8 cellular contexts compared by ENCODE assay signal in the genomic region with DNA sequence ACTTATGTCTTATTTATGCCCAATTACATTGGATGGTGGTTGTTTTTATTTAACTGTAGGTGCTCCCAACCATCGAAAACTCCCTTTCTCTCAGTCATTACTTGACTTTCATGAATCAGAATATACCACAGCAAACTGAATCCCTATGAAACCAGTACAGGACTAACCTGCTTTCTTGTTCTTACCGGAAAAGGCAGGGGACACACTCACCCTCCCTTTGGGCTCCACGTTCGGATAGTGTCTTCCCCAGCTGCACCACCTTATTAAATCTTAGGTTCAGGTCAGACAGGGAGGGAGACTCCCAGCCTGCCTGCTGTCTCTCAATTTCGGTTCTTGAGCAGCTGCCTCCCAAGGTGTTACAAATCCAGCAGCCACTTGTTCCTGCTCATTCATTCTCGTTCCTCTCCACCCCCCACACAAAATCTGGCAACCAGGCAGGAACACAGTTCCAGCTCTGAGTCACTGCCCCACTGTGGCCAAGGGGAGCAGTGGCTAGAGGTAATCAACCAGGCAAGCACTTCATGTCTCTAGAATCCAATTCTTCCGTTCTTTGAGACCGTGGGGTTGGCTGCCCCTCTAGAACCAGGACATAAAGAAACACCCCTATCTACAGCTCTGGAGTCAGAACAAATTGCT.
DNase-seq lines count a peak whose midpoint lies in the region; ATAC-seq and TF ChIP-seq lines count a peak whose summit lies in the region.

No MANE protein-coding gene starts in this region.

- H3K27me3 Mint-ChIP-seq in stimulated activated naive CD8-positive, alpha-beta T cell treated with anti-CD3 and anti-CD28 coated beads, Interleukin-15, amount 100 ng/mL, for 72 hours: peaks cover 45% of the 10 kb centered on the region
- peaks cover 0 to 17% (median 6%) of the 10 kb centered on the region in 5 donors for H3K27me3 Mint-ChIP-seq in naive thymus-derived CD4-positive, alpha-beta T cell

- no peak for DNase-seq in stimulated activated naive CD8-positive, alpha-beta T cell treated with anti-CD3 and anti-CD28 coated beads, Interleukin-15, Interleukin-2, amounts not matched to agents 100 U/mL and 50 U/mL, for 24 hours
- no peak for DNase-seq in stimulated activated naive CD8-positive, alpha-beta T cell treated with anti-CD3 and anti-CD28 coated beads, Interleukin-15, amount 100 ng/mL, for 72 hours
- DNase-seq in SK-MEL-5 (ENCODE audit: low read depth, low spot score): peak; percentile 72
- peak; percentile 64 for DNase-seq in right atrium auricular region (ENCODE audit: low spot score)
- no peak for DNase-seq in thoracic aorta (ENCODE audit: low spot score)
- DNase-seq in naive thymus-derived CD4-positive, alpha-beta T cell: no peak
- DNase-seq in CD1c-positive myeloid dendritic cell (ENCODE audit: extremely low spot score): no peak

- H3K9me3 Mint-ChIP-seq in stimulated activated naive CD8-positive, alpha-beta T cell treated with anti-CD3 and anti-CD28 coated beads, Interleukin-15, amount 100 ng/mL, for 72 hours: no peaks in the 10 kb centered on the region
- peaks cover 0 to 1% (median 0%) of the 10 kb centered on the region in 11 donors for H3K9me3 Mint-ChIP-seq in naive thymus-derived CD4-positive, alpha-beta T cell

- CTCF ChIA-PET in naive thymus-derived CD4-positive, alpha-beta T cell (lab: Charles Lee): no interaction called here

- TF ChIP-seq CTCF in right atrium auricular region (IDR thresholded peaks at IDR 0.05): peak in 1 of 2 donors; percentile 66
- peak; percentile 33 for TF ChIP-seq CTCF in thoracic aorta (IDR thresholded peaks at IDR 0.05)

- H3K36me3 Mint-ChIP-seq in naive thymus-derived CD4-positive, alpha-beta T cell: no peaks in the 10 kb centered on the region

- H3K4me3 Mint-ChIP-seq in stimulated activated naive CD8-positive, alpha-beta T cell treated with anti-CD3 and anti-CD28 coated beads, Interleukin-15, amount 100 ng/mL, for 72 hours: no peak overlapping the region
- H3K4me3 Mint-ChIP-seq in naive thymus-derived CD4-positive, alpha-beta T cell: no peak overlapping the region

- peaks cover 11% of the 10 kb centered on the region for H3K4me1 Mint-ChIP-seq in stimulated activated naive CD8-positive, alpha-beta T cell treated with anti-CD3 and anti-CD28 coated beads, Interleukin-15, amount 100 ng/mL, for 72 hours
- peaks cover 0 to 3% (median 0%) of the 10 kb centered on the region in 7 donors for H3K4me1 Mint-ChIP-seq in naive thymus-derived CD4-positive, alpha-beta T cell

- H3K4me3 ChIP-seq in right atrium auricular region (peak overlapping the region in 1 of 2 donors; percentile 19), thoracic aorta (no peak overlapping the region)
- H3K4me3 ChIP-seq in naive thymus-derived CD4-positive, alpha-beta T cell (ENCODE audit: low read length): no peak overlapping the region

- no peaks in the 10 kb centered on the region for H3K9me3 ChIP-seq in right atrium auricular region
- H3K9me3 ChIP-seq in thoracic aorta: no peaks in the 10 kb centered on the region
- no peaks in the 10 kb centered on the region for H3K9me3 ChIP-seq in naive thymus-derived CD4-positive, alpha-beta T cell (ENCODE audit: control insufficient read depth in 2 of 3, low read length in 3 of 3)

- peak; percentile 14 for ATAC-seq in stimulated activated naive CD8-positive, alpha-beta T cell treated with anti-CD3 and anti-CD28 coated beads, Interleukin-15, Interleukin-2, amounts not matched to agents 100 U/mL and 50 U/mL, for 24 hours
- no peak for ATAC-seq in stimulated activated naive CD8-positive, alpha-beta T cell treated with anti-CD3 and anti-CD28 coated beads, Interleukin-15, amount 100 ng/mL, for 72 hours
- ATAC-seq in thoracic aorta (ENCODE audit: insufficient number of reproducible peaks, low FRiP score, low read depth) (peak; percentile 17), HG03175 (IDR thresholded peaks at IDR 0.05; ENCODE audit: unreplicated experiment) (no peak)
- no peak for ATAC-seq in naive thymus-derived CD4-positive, alpha-beta T cell

- POLR2A ChIA-PET in naive thymus-derived CD4-positive, alpha-beta T cell (lab: Charles Lee): no interaction called here

- peak overlapping the region in 1 of 2 donors; percentile 14 for H3K27ac Mint-ChIP-seq in stimulated activated naive CD8-positive, alpha-beta T cell treated with anti-CD3 and anti-CD28 coated beads, Interleukin-15, amount 100 ng/mL, for 72 hours
- no peak overlapping the region for H3K27ac Mint-ChIP-seq in naive thymus-derived CD4-positive, alpha-beta T cell

- H3K27ac ChIP-seq in right atrium auricular region (peak overlapping the region; percentile 20 to 58), thoracic aorta (no peak overlapping the region)
- no peak overlapping the region for H3K27ac ChIP-seq in naive thymus-derived CD4-positive, alpha-beta T cell (ENCODE audit: low read depth, low read length)

- no peaks in the 10 kb centered on the region for H3K27me3 ChIP-seq in right atrium auricular region
- H3K27me3 ChIP-seq in thoracic aorta (replicated peaks; ENCODE audit: insufficient read depth): no peaks in the 10 kb centered on the region
- H3K27me3 ChIP-seq in naive thymus-derived CD4-positive, alpha-beta T cell (ENCODE audit: control insufficient read depth in 2 of 2, insufficient read depth in 2 of 2, low read length in 2 of 2): no peaks in the 10 kb centered on the region

- intact Hi-C loops in naive thymus-derived CD4-positive, alpha-beta T cell (cut with micrococcal nuclease): no loop called here

- in situ Hi-C loops in SK-MEL-5 (cut with HindIII; ENCODE audit: low pct_unique_long_range_greater_than_20kb, low sequenced_read_pairs): no loop called here

- peaks cover 0 to 52% of the 10 kb centered on the region in 2 donors for H3K4me1 ChIP-seq in right atrium auricular region
- peaks cover 0 to 4% of the 10 kb centered on the region in 2 donors for H3K4me1 ChIP-seq in thoracic aorta (ENCODE audit: control insufficient read depth in 1 of 2, low read depth in 2 of 2)
- no peaks in the 10 kb centered on the region for H3K4me1 ChIP-seq in naive thymus-derived CD4-positive, alpha-beta T cell (ENCODE audit: control insufficient read depth in 2 of 2, insufficient read depth in 2 of 2, low read length in 2 of 2)

- H3K36me3 ChIP-seq in right atrium auricular region (no peaks in the 10 kb centered on the region), thoracic aorta (no peaks in the 10 kb centered on the region)
- H3K36me3 ChIP-seq in naive thymus-derived CD4-positive, alpha-beta T cell (ENCODE audit: control insufficient read depth in 2 of 3, insufficient read depth in 3 of 3, low read length in 3 of 3): no peaks in the 10 kb centered on the region

Comparison
In these comparisons a context has a peak if more than half of its experiments do, and no peak if none do; other contexts are left out.
1. ATAC-seq: peak in stimulated activated naive CD8-positive, alpha-beta T cell treated with anti-CD3 and anti-CD28 coated beads, Interleukin-15, Interleukin-2, amounts not matched to agents 100 U/mL and 50 U/mL, for 24 hours (single experiment) and thoracic aorta (single experiment); none in stimulated activated naive CD8-positive, alpha-beta T cell treated with anti-CD3 and anti-CD28 coated beads, Interleukin-15, amount 100 ng/mL, for 72 hours (single experiment), naive thymus-derived CD4-positive, alpha-beta T cell (single experiment) and HG03175 (single experiment).
2. DNase-seq: peak in SK-MEL-5 (single experiment) and right atrium auricular region (single experiment); none in stimulated activated naive CD8-positive, alpha-beta T cell treated with anti-CD3 and anti-CD28 coated beads, Interleukin-15, Interleukin-2, amounts not matched to agents 100 U/mL and 50 U/mL, for 24 hours (single experiment), stimulated activated naive CD8-positive, alpha-beta T cell treated with anti-CD3 and anti-CD28 coated beads, Interleukin-15, amount 100 ng/mL, for 72 hours (0 of 2), thoracic aorta (single experiment), naive thymus-derived CD4-positive, alpha-beta T cell (0 of 9) and CD1c-positive myeloid dendritic cell (single experiment).
3. H3K27ac ChIP-seq: peak in right atrium auricular region (2 of 2); none in thoracic aorta (0 of 2) and naive thymus-derived CD4-positive, alpha-beta T cell (single experiment).